ENCODE assay signal across 21 cellular contexts in the genomic region with DNA sequence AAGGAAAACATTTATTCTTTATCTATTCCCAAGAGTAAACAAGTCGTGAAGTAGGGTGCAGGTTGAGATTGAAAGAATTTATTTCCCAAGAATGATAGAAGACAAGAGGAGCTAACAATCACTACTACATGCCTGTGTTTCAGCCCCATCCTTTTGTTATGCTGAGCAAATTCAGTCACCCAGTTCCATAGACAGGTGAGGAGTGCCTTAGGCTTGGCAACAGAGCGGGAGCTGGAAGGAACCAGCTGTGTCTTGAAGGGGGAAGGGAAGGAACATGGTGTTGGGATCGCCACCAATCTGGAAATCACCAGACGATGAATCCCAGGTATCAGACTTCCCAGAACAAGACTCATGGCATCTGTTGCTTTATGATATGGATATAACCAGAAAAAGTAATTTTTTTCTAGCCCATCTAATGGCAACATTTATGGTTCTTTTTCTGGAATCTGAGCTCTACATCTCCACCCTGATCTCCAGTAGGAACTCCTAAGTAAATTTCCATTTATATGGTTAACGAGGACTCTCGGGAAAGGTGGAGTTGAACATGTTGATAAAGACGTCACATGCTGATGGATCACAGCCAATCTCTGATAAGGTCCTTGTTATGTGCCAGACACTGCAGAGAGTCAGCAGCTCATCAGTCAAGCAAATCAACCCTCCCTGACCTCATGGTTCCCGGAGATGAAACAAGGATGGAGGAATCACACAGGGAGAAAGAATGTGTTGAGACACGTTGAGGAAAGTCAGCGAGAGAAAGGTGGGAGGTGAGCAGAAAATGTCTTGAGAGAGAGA.
"Had no signal": no experiment of that assay in that cellular context is flagged by ENCODE, and none has a peak within 500 bp of the region (broad histone marks: within the 10 kb centered on the region; RNA-seq: fewer than 3 reads in every experiment).

No MANE protein-coding gene starts in this region.

- H3K9me3 ChIP-seq: breast epithelium, esophagus muscularis mucosa, left lung, lower lobe of right lung, right lobe of liver, testis, transverse colon had no signal

- H3K4me3 ChIP-seq: breast epithelium, esophagus muscularis mucosa, heart right ventricle, left lung, lower lobe of right lung, right lobe of liver, testis, transverse colon had no signal

- DNase-seq: activated CD4-positive, alpha-beta T cell treated with anti-CD3 and anti-CD28 coated beads for 4 hours; activated CD4-positive, alpha-beta T cell treated with anti-CD3 and anti-CD28 coated beads, Interleukin-2, amount 50 U/mL, for 4 hours; activated naive CD4-positive, alpha-beta T cell; activated T-cell treated with anti-CD3 and anti-CD28 coated beads for 4 hours; activated T-cell treated with anti-CD3 and anti-CD28 coated beads, Interleukin-2, amount 50 U/mL, for 72 hours; foreskin melanocyte; heart right ventricle; left lung; lower lobe of right lung; mesenchymal stem cell; natural killer cell; posterior cingulate gyrus; right lobe of liver; stimulated activated CD4-positive, alpha-beta T cell treated with anti-CD3 and anti-CD28 coated beads, Interleukin-12 subunit alpha, Interleukin-12 subunit beta, amount 100 ng/mL, for 4 hours; stimulated activated CD4-positive, alpha-beta T cell treated with anti-CD3 and anti-CD28 coated beads, Interleukin-4, amount 100 ng/mL, for 1 hour; stimulated activated naive CD8-positive, alpha-beta T cell treated with anti-CD3 and anti-CD28 coated beads, Interleukin-15, Interleukin-2, amounts not matched to agents 100 U/mL and 50 U/mL, for 24 hours; testis; transverse colon had no signal

- ATAC-seq: activated naive CD4-positive, alpha-beta T cell treated with anti-CD3 and anti-CD28 coated beads, Interleukin-2, amount 50 U/mL, for 72 hours; activated T-cell treated with anti-CD3 and anti-CD28 coated beads, Interleukin-2, amount 50 U/mL, for 72 hours; heart right ventricle; left lung; lower lobe of right lung; natural killer cell; right lobe of liver; stimulated activated naive CD8-positive, alpha-beta T cell treated with anti-CD3 and anti-CD28 coated beads, Interleukin-15, Interleukin-2, amounts not matched to agents 100 U/mL and 50 U/mL, for 24 hours had no signal

- H3K27ac ChIP-seq: breast epithelium, esophagus muscularis mucosa, heart right ventricle, left lung, lower lobe of right lung, right lobe of liver, testis, transverse colon had no signal

- H3K4me1 ChIP-seq: breast epithelium, heart right ventricle, left lung, lower lobe of right lung, right lobe of liver, testis, transverse colon had no signal

- H3K27me3 ChIP-seq: breast epithelium, esophagus muscularis mucosa, right lobe of liver, testis, transverse colon had no signal

- H3K36me3 ChIP-seq: breast epithelium, esophagus muscularis mucosa, heart right ventricle, left lung, lower lobe of right lung, right lobe of liver, transverse colon had no signal
